Comparison of ENCODE assay signal across 8 cellular contexts in the genomic region with DNA sequence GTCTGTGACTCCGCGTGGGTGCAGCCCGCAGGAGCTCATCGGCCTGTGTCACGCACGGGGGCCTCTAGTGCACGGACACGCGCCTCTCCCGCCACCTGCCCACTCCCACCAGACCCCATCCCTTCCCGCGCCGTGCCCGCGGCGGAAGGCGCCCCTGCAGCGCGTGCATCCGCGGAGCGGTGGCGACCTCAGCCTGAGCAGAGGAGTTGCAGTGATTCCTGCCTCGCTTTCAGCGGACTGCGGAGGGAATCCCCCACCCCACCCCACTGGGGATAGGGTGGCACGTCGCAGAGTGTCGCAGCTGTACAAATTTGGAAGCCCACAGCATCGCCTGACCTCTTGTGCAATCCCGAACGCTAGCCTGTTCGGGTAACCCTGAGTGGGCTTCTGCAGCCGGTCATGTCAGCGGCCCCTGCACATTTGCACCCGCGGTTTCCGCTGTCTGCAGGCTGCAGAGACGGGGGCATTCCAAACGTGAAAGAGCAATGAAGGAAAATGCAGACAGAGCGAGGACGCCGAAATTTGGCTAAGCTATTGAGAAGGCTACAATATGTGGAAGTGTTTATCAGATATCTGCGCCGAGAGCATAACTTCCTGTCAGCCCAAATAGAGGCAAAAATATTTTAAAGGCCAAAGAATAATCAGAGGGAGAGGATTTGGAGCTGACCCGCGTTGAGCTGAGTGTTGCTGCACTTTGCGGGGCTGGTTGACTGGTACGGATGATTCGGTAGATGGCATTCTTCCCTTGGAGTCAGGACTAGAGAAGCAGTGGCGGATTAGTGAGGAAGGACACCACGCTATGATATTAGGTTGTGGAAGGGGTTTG. TPM values are rescaled to one million over a fixed set of nuclear protein-coding genes. Genes with fewer than 3 reads are reported as not detected.
DNase-seq lines count a peak whose midpoint lies in the region; ATAC-seq and TF ChIP-seq lines count a peak whose summit lies in the region.

No MANE protein-coding gene starts in this region.

- peaks cover 5% of the 10 kb centered on the region for H3K9me3 Mint-ChIP-seq in activated naive CD4-positive, alpha-beta T cell treated with anti-CD3 and anti-CD28 coated beads, Interleukin-2, amount 50 U/mL, for 24 hours

- peaks cover 21% of the 10 kb centered on the region for H3K4me1 Mint-ChIP-seq in activated naive CD4-positive, alpha-beta T cell treated with anti-CD3 and anti-CD28 coated beads, Interleukin-2, amount 50 U/mL, for 24 hours

- TF ChIP-seq CTCF in Peyer's patch (IDR thresholded peaks at IDR 0.05), result no peak

- peak; percentile 29 for ATAC-seq in HG03045 (IDR thresholded peaks at IDR 0.05; ENCODE audit: unreplicated experiment)

- H3K36me3 Mint-ChIP-seq in activated naive CD4-positive, alpha-beta T cell treated with anti-CD3 and anti-CD28 coated beads, Interleukin-2, amount 50 U/mL, for 24 hours, result peaks cover 1% of the 10 kb centered on the region

- no peaks in the 10 kb centered on the region for H3K36me3 ChIP-seq in Peyer's patch
- H3K36me3 ChIP-seq in ectodermal cell (ENCODE audit: control insufficient read depth, insufficient read depth, low read length), result no peaks in the 10 kb centered on the region

- WGBS in ectodermal cell, 2 experiments, result 3% methylated on average over 52 of the region's 52 CpGs

- no peak for DNase-seq in activated naive CD4-positive, alpha-beta T cell treated with Interleukin-2 at 50 U/mL for 16 hours
- DNase-seq in Peyer's patch (peak in 2 of 3 donors; percentile 18 to 48), medulla oblongata (ENCODE audit: extremely low spot score) (peak; percentile 81), superior temporal gyrus (ENCODE audit: extremely low spot score) (peak; percentile 77), NCI-H2171 (lab: John Stamatoyannopoulos, UW) (no peak)

- no peak for TF ChIP-seq POLR2A in Peyer's patch (IDR thresholded peaks at IDR 0.05)

- peaks cover 0 to 17% (median 0%) of the 10 kb centered on the region in 4 donors for H3K4me1 ChIP-seq in Peyer's patch
- H3K4me1 ChIP-seq in ectodermal cell (ENCODE audit: control insufficient read depth, insufficient read depth, low read length), result no peaks in the 10 kb centered on the region

- no peak overlapping the region for H3K27ac Mint-ChIP-seq in activated naive CD4-positive, alpha-beta T cell treated with anti-CD3 and anti-CD28 coated beads, Interleukin-2, amount 50 U/mL, for 24 hours

- H3K27me3 ChIP-seq in Peyer's patch (peaks cover 0 to 9% of the 10 kb centered on the region in 2 donors), ectodermal cell (ENCODE audit: control insufficient read depth, insufficient read depth, low read length, poor library complexity, severe bottlenecking) (peaks cover 93% of the 10 kb centered on the region)

- H3K27ac ChIP-seq in Peyer's patch (peak overlapping the region; percentile 13 to 87 (median 74)), ectodermal cell (ENCODE audit: insufficient read depth, low read depth, low read length, poor library complexity, severe bottlenecking) (no peak overlapping the region)

- peaks cover 49% of the 10 kb centered on the region for H3K27me3 Mint-ChIP-seq in activated naive CD4-positive, alpha-beta T cell treated with anti-CD3 and anti-CD28 coated beads, Interleukin-2, amount 50 U/mL, for 24 hours

- no peaks in the 10 kb centered on the region for H3K9me3 ChIP-seq in Peyer's patch
- no peaks in the 10 kb centered on the region for H3K9me3 ChIP-seq in ectodermal cell (ENCODE audit: control insufficient read depth, low read length)

- H3K4me3 Mint-ChIP-seq in activated naive CD4-positive, alpha-beta T cell treated with anti-CD3 and anti-CD28 coated beads, Interleukin-2, amount 50 U/mL, for 24 hours, result peak overlapping the region; percentile 1

- H3K4me3 ChIP-seq in Peyer's patch (peak overlapping the region; percentile 60 to 75 (median 61)), ectodermal cell (ENCODE audit: insufficient read depth, low read depth, low read length) (peak overlapping the region; percentile 53)

RNA-seq across cellular contexts. Expression of gene ARHGAP20, which starts 0.6 kb away (rescaled TPM):
- 1 to 10 TPM; 1.8 to 9.9 (median 2.3) TPM for total RNA-seq in Peyer's patch
- 0.11 TPM for polyA plus RNA-seq in ectodermal cell (2013, experiment 1 of 4)
- 0.07 TPM for polyA plus RNA-seq in ectodermal cell (2013, experiment 2 of 4)
- 0.05 TPM for polyA plus RNA-seq in ectodermal cell (2013, experiment 3 of 4)
- polyA plus RNA-seq in ectodermal cell (2013, experiment 4 of 4), result 0.08 TPM

Comparison
In these comparisons a context has a peak if more than half of its experiments do, and no peak if none do; other contexts are left out.
1. DNase-seq: peak in Peyer's patch (2 of 3), medulla oblongata (single experiment) and superior temporal gyrus (single experiment); none in activated naive CD4-positive, alpha-beta T cell treated with Interleukin-2 at 50 U/mL for 16 hours (single experiment) and NCI-H2171 (single experiment).